ENCODE assay signal across 19 cellular contexts in the genomic region with DNA sequence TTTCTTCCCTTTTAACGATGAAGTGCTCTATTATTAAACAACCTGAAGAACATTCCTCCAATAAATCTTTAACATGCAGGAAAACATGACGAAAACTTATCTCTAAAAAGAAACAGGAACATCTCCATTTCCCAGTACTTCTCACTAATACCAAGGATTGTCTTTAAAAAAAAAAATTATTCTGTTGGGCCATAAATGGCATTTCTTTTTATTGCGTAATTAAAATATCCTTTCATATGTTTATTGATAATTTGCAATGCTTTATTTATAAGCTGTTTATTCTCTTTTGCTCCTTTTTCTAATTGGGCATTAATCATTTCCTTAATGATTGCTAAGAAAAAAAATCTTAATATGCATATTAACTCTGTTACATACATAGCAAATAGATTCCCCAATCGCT. TPM values are rescaled to one million over a fixed set of nuclear protein-coding genes. Genes with fewer than 3 reads are reported as not detected.
DNase-seq lines count a peak whose midpoint lies in the region; ATAC-seq, FAIRE-seq and TF ChIP-seq lines count a peak whose summit lies in the region.
"Had no signal": no experiment of that assay in that cellular context is flagged by ENCODE, and none has a peak within 500 bp of the region (broad histone marks: within the 10 kb centered on the region; RNA-seq: fewer than 3 reads in every experiment).

No MANE protein-coding gene starts in this region.

- no peak overlapping the region for H3K4me3 Mint-ChIP-seq in nephron
- no peak overlapping the region for H3K4me3 Mint-ChIP-seq in activated T-helper 2 cell treated with anti-CD3 and anti-CD28 coated beads, Interferon-gamma antibody, Interleukin-2, Interleukin-4, amounts not matched to agents 10 μg/mL and 5 μg/mL and 100 μg/mL, durations not matched to agents 14 hours and 24 hours and 36 hours (ENCODE audit: low read depth)
- H3K4me3 Mint-ChIP-seq: CD8-positive, alpha-beta T cell had no signal

- H3K27ac ChIP-seq in K562 (ENCODE audit: extremely low read depth, low read depth, low read length): no peak overlapping the region
- peak overlapping the region; percentile 2 to 55 for H3K27ac ChIP-seq in uterus
- H3K27ac ChIP-seq: 22Rv1 had no signal

- H3K9me1 ChIP-seq in K562 (ENCODE audit: control insufficient read depth, insufficient read depth, low read length): no peaks in the 10 kb centered on the region

- peaks cover 49% of the 10 kb centered on the region for H3K4me1 Mint-ChIP-seq in nephron
- no peaks in the 10 kb centered on the region for H3K4me1 Mint-ChIP-seq in activated T-helper 2 cell treated with anti-CD3 and anti-CD28 coated beads, Interferon-gamma antibody, Interleukin-2, Interleukin-4, amounts not matched to agents 10 μg/mL and 5 μg/mL and 100 μg/mL, durations not matched to agents 14 hours and 24 hours and 36 hours (ENCODE audit: low read depth)
- H3K4me1 Mint-ChIP-seq: CD14-positive monocyte had no signal

- H4K20me1 ChIP-seq in K562 (replicated peaks; ENCODE audit: control insufficient read depth, insufficient read depth, low read length): no peaks in the 10 kb centered on the region

- H3K4me2 ChIP-seq in K562 (ENCODE audit: insufficient read depth, low read length): no peak overlapping the region

- no peaks in the 10 kb centered on the region for H3K36me3 ChIP-seq in K562 (ENCODE audit: control insufficient read depth, insufficient read depth, low read length)
- no peaks in the 10 kb centered on the region for H3K36me3 ChIP-seq in uterus

- CTCF ChIA-PET in K562 (lab: Yijun Ruan, JAX; ENCODE audit: low intra/inter-chr PET ratio): no interaction called here

- FAIRE-seq in K562 (lab: Jason Lieb, UNC): no peak
- FAIRE-seq: D721Med, GM12892, GM19239 had no signal

- no peaks in the 10 kb centered on the region for H3K36me3 Mint-ChIP-seq in nephron (ENCODE audit: low read depth)
- no peaks in the 10 kb centered on the region for H3K36me3 Mint-ChIP-seq in activated T-helper 2 cell treated with anti-CD3 and anti-CD28 coated beads, Interferon-gamma antibody, Interleukin-2, Interleukin-4, amounts not matched to agents 10 μg/mL and 5 μg/mL and 100 μg/mL, durations not matched to agents 14 hours and 24 hours and 36 hours (ENCODE audit: low read depth)
- H3K36me3 Mint-ChIP-seq: CD14-positive monocyte; CD8-positive, alpha-beta T cell had no signal

- 4% methylated on average over 4 of the region's 4 CpGs for WGBS in K562 (ENCODE audit: insufficient coverage, low coverage, missing lambda C conversion rate)

- in situ Hi-C loops in K562 (cut with MboI): no loop called here

- no peak for TF ChIP-seq RAD21 in K562 (CRISPR knock-in tag; conservative IDR thresholded peaks at IDR 0.05 in 1 of 2, IDR thresholded peaks at IDR 0.05 in 1 of 2)

- H3K4me1 ChIP-seq in K562 (replicated peaks in 1 of 2; ENCODE audit: control insufficient read depth in 2 of 2, insufficient read depth in 2 of 2, low read length in 2 of 2): no peaks in the 10 kb centered on the region
- peaks cover 4 to 10% of the 10 kb centered on the region in 2 donors for H3K4me1 ChIP-seq in uterus

- H3K27me3 ChIP-seq in K562 (ENCODE audit: control insufficient read depth in 2 of 2, insufficient read depth in 2 of 2, low read length in 2 of 2) (peaks cover 4 to 6% of the 10 kb centered on the region in 2 experiments; a peak in 3 of 5 replicates), uterus (no peaks in the 10 kb centered on the region)

- ATAC-seq in K562 (no peak), HG03108 (IDR thresholded peaks at IDR 0.05; ENCODE audit: unreplicated experiment) (no peak)
- ATAC-seq: CD8-positive, alpha-beta T cell; HCT116 had no signal

- DNase-seq in NCI-H1092 treated with DMSO at 0.1 percent for 48 hours (lab: John Stamatoyannopoulos, UW) (peak; percentile 21), NCI-H1092 (lab: John Stamatoyannopoulos, UW) (no peak), K562 (ENCODE audit: extremely low read depth in 1 of 4, low spot score in 3 of 4) (no peak), uterus (no peak), DMS153 treated with DMSO at 0.1 percent for 48 hours (lab: John Stamatoyannopoulos, UW; ENCODE audit: unreplicated experiment) (no peak)
- no peak for DNase-seq in activated T-helper 2 cell treated with anti-CD3 and anti-CD28 coated beads, Interferon-gamma antibody, Interleukin-2, Interleukin-4, amounts not matched to agents 10 μg/mL and 5 μg/mL and 100 μg/mL, durations not matched to agents 14 hours and 24 hours and 36 hours (ENCODE audit: low spot score)
- DNase-seq: CD8-positive, alpha-beta T cell; COR-L47; DMS153; DND-41; GDM1 had no signal

- H3K9ac ChIP-seq in K562 (ENCODE audit: insufficient read depth in 1 of 2, low read depth in 2 of 2, low read length in 2 of 2): no peak overlapping the region

- H2AFZ ChIP-seq in K562 (ENCODE audit: low read depth, low read length): no peak overlapping the region

- H3K4me3 ChIP-seq in K562 (no peak overlapping the region), uterus (no peak overlapping the region)

- no peak for TF ChIP-seq EP300 in K562 (IDR thresholded peaks at IDR 0.05; ENCODE audit: low read length)

- no TSS peak for BruUV-seq in K562 (replicated peaks; lab: Mats Ljungman, UMichigan)

- intact Hi-C loops in K562 (cut with micrococcal nuclease): no loop called here
- intact Hi-C loops in uterus (cut with DNase I; ENCODE audit: low total_unique reads): no loop called here
- intact Hi-C loops in activated T-helper 2 cell treated with anti-CD3 and anti-CD28 coated beads, Interferon-gamma antibody, Interleukin-2, Interleukin-4, amounts not matched to agents 10 μg/mL and 5 μg/mL and 100 μg/mL, durations not matched to agents 14 hours and 24 hours and 36 hours (cut with micrococcal nuclease): no loop called here

- H3K79me2 ChIP-seq in K562 (ENCODE audit: control insufficient read depth, insufficient read depth, low read length): no peaks in the 10 kb centered on the region

- H3K27ac Mint-ChIP-seq in nephron: peak overlapping the region; percentile 10 to 59 (median 22)
- no peak overlapping the region for H3K27ac Mint-ChIP-seq in activated T-helper 2 cell treated with anti-CD3 and anti-CD28 coated beads, Interferon-gamma antibody, Interleukin-2, Interleukin-4, amounts not matched to agents 10 μg/mL and 5 μg/mL and 100 μg/mL, durations not matched to agents 14 hours and 24 hours and 36 hours
- H3K27ac Mint-ChIP-seq: CD14-positive monocyte; CD8-positive, alpha-beta T cell had no signal

- no peaks in the 10 kb centered on the region for H3K9me3 ChIP-seq in K562 (replicated peaks; ENCODE audit: control insufficient read depth, insufficient read depth, low read depth, low read length)
- H3K9me3 ChIP-seq in uterus: no peaks in the 10 kb centered on the region

- no peaks in the 10 kb centered on the region for H3K9me3 Mint-ChIP-seq in nephron
- no peaks in the 10 kb centered on the region for H3K9me3 Mint-ChIP-seq in activated T-helper 2 cell treated with anti-CD3 and anti-CD28 coated beads, Interferon-gamma antibody, Interleukin-2, Interleukin-4, amounts not matched to agents 10 μg/mL and 5 μg/mL and 100 μg/mL, durations not matched to agents 14 hours and 24 hours and 36 hours
- H3K9me3 Mint-ChIP-seq: CD8-positive, alpha-beta T cell had no signal

- TF ChIP-seq CTCF in K562 (IDR thresholded peaks at IDR 0.05 in 2 of 3, conservative IDR thresholded peaks at IDR 0.05 in 1 of 3; ENCODE audit: insufficient read depth in 2 of 3, low read depth in 1 of 3, low read length in 3 of 3) (no peak), nephron (IDR thresholded peaks at IDR 0.05; ENCODE audit: unreplicated experiment in 3 of 3) (no peak), uterus (IDR thresholded peaks at IDR 0.05) (no peak)

- POLR2A ChIA-PET in K562 (lab: Yijun Ruan, JAX): interaction anchor here (1.3 kb wide), 1 partner anchor 8 kb away, joined by 3 read pairs; no protein-coding TSS in a partner anchor

- TF ChIP-seq POLR2A in K562 (conservative IDR thresholded peaks at IDR 0.05) (no peak), uterus (IDR thresholded peaks at IDR 0.05) (no peak)

- no peaks in the 10 kb centered on the region for H3K27me3 Mint-ChIP-seq in nephron (ENCODE audit: low read depth)
- H3K27me3 Mint-ChIP-seq in activated T-helper 2 cell treated with anti-CD3 and anti-CD28 coated beads, Interferon-gamma antibody, Interleukin-2, Interleukin-4, amounts not matched to agents 10 μg/mL and 5 μg/mL and 100 μg/mL, durations not matched to agents 14 hours and 24 hours and 36 hours (ENCODE audit: low read depth): peaks cover 11% of the 10 kb centered on the region

TF ChIP-seq in K562, 482 proteins besides CTCF, POLR2A, EP300 and RAD21:
- TF ChIP-seq CEBPG (CRISPR knock-in tag; IDR thresholded peaks at IDR 0.05) (no peak), CEBPG (tag; conservative IDR thresholded peaks at IDR 0.05 in 1 of 2, IDR thresholded peaks at IDR 0.05 in 1 of 2) (peak; percentile 39 to 88; a peak in 3 of 4 replicates), EZH2 (IDR thresholded peaks at IDR 0.05; ENCODE audit: borderline replicate concordance, low read depth, low read length) (no peak), CEBPB (tag; IDR thresholded peaks at IDR 0.05) (peak; percentile 50; the same call in 1 of the 2 replicates), ZNF696 (CRISPR knock-in tag; conservative IDR thresholded peaks at IDR 0.05) (no peak)

RNA-seq across cellular contexts. Expression of a gene that starts 18.9 kb away (rescaled TPM):
- total RNA-seq in K562 (2011; cell fraction: chromatin; rRNA removed; ENCODE audit: low replicate concordance): 6.4 and 14.6 TPM in 2 replicates
- total RNA-seq in K562 (2011; cell fraction: nucleolus; rRNA removed): 3.0 and 3.2 TPM in 2 replicates
- total RNA-seq in K562 (2011; cell fraction: nucleoplasm; rRNA removed): 3.6 and 9.8 TPM in 2 replicates
- total RNA-seq in K562 (2014; rRNA removed) (3.8 TPM in 2 replicates), K562 (2014; rRNA removed; fragmentation: Illumina TruSeq; extraction: Trizol) (3.3 and 4.2 TPM in 2 replicates), K562 (2015; rRNA removed; fragmentation: Illumina TruSeq; extraction: Trizol) (3.1 and 3.4 TPM in 2 replicates), K562 (2021) (3.4 and 3.7 TPM in 2 replicates), uterus (100 to 1,000 TPM; 141 to 310 (median 232) TPM)
- polyA plus RNA-seq in K562 (2011; rRNA removed) (0.74 and 5.7 TPM in 2 replicates), K562 (2014; fragmentation: Illumina TruSeq; extraction: Trizol) (1.7 and 1.8 TPM in 2 replicates), K562 (2014; fragmentation: Nextera tagmentation; extraction: Ambion mirVana) (under 1 TPM; 0.43 to 0.61 TPM), K562 (2014; rRNA removed) (0.94 and 1.3 TPM in 2 replicates)
- 0.25 and 1.3 TPM in 2 replicates for polyA plus RNA-seq in K562 (2011; cell fraction: cytosol; rRNA removed)
- 0.87 and 4.5 TPM in 2 replicates for polyA plus RNA-seq in K562 (2011; cell fraction: nucleus; rRNA removed)
- 2.1 and 2.2 TPM in 2 replicates for polyA plus RNA-seq in K562 (2012)
- polyA minus RNA-seq in K562 (2011; rRNA and poly(A)+ RNA removed): 4.0 and 23.0 TPM in 2 replicates
- 1.4 and 7.7 TPM in 2 replicates for polyA minus RNA-seq in K562 (2011; cell fraction: cytosol; rRNA and poly(A)+ RNA removed)
- 3.1 and 7.5 TPM in 2 replicates for polyA minus RNA-seq in K562 (2011; cell fraction: nucleus; rRNA and poly(A)+ RNA removed)
- 0.25 TPM in 1 of 2 replicates, not detected in the other for total RNA-seq in activated T-helper 2 cell treated with anti-CD3 and anti-CD28 coated beads, Interferon-gamma antibody, Interleukin-2, Interleukin-4, amounts not matched to agents 10 μg/mL and 5 μg/mL and 100 μg/mL, durations not matched to agents 14 hours and 24 hours and 36 hours
- total RNA-seq: CD8-positive, alpha-beta T cell had no signal
- polyA plus RNA-seq: CD14-positive monocyte had no signal

Comparison
In these comparisons a context has a peak if more than half of its experiments do, and no peak if none do; other contexts are left out.
1. RNA of a gene that starts 18.9 kb away (total RNA-seq): 141 to 310 TPM in uterus; 3.0 to 14.6 TPM in K562 and 0.25 TPM in activated T-helper 2 cell treated with anti-CD3 and anti-CD28 coated beads, Interferon-gamma antibody, Interleukin-2, Interleukin-4, amounts not matched to agents 10 μg/mL and 5 μg/mL and 100 μg/mL, durations not matched to agents 14 hours and 24 hours and 36 hours; every median in the first group is over 4 times any median in the second.